Comparison of ENCODE assay signal across 27 cellular contexts in genomic region chr17:3812284-3812683, GRCh38.
"Had no signal": no experiment of that assay in that cellular context is flagged by ENCODE, and none has a peak within 500 bp of the region (broad histone marks: within the 10 kb centered on the region; RNA-seq: fewer than 3 reads in every experiment).

No MANE protein-coding gene starts in this region.

- H3K27ac ChIP-seq: hepatocyte, left lung, pancreas, transverse colon, uterus, VCaP had no signal

- ATAC-seq: activated CD4-positive, CD25-positive, alpha-beta regulatory T cell treated with anti-CD3 and anti-CD28 coated beads, Interleukin-2, amount 50 U/mL, for 24 hours; activated naive CD4-positive, alpha-beta T cell treated with anti-CD3 and anti-CD28 coated beads, Interleukin-2, amount 50 U/mL, for 72 hours; activated T-cell treated with anti-CD3 and anti-CD28 coated beads, Interleukin-2, amount 50 U/mL, for 72 hours; left lung; natural killer cell treated with Interleukin-12 subunit alpha and Interleukin-12 subunit beta and Interleukin-15 and Interleukin-18, amount 100 ng/mL, for 72 hours; pancreas had no signal

- H3K27me3 ChIP-seq: hepatocyte, left lung, pancreas, transverse colon, uterus had no signal

- H3K4me3 ChIP-seq: hepatocyte, left lung, lung, pancreas, transverse colon, uterus had no signal

- H3K79me2 ChIP-seq: hepatocyte had no signal

- H3K4me2 ChIP-seq: hepatocyte had no signal

- H3K36me3 ChIP-seq: uterus had no signal

- H3K9me3 ChIP-seq: left lung, pancreas, transverse colon, uterus had no signal

- FAIRE-seq: endothelial cell of umbilical vein, frontal cortex, pancreas had no signal

- H3K4me1 ChIP-seq: left lung, pancreas, transverse colon, uterus had no signal

- H2AFZ ChIP-seq: hepatocyte had no signal

- DNase-seq: activated CD4-positive, alpha-beta memory T cell treated with anti-CD3 and anti-CD28 coated beads, Interleukin-2, amount 10 ng/mL, durations not matched to agents 7 days and 5 days; activated CD4-positive, alpha-beta T cell treated with anti-CD3 and anti-CD28 coated beads, Interleukin-2, amount 10 ng/mL, durations not matched to agents 24 days and 14 days; activated effector memory CD4-positive, alpha-beta T cell treated with Interleukin-2 at 50 U/mL for 16 hours; activated T-cell treated with anti-CD3 and anti-CD28 coated beads, Interleukin-2, amount 50 U/mL, for 72 hours; aorta; central memory CD4-positive, alpha-beta T cell; dermis blood vessel endothelial cell; effector memory CD4-positive, alpha-beta T cell; glutamatergic neuron; immature natural killer cell; kidney glomerular epithelial cell; left lung; midbrain; pancreas; right cardiac atrium; stimulated activated CD4-positive, alpha-beta T cell treated with anti-CD3 and anti-CD28 coated beads, Interleukin-12 subunit alpha, Interleukin-12 subunit beta, amount 100 ng/mL, for 4 hours; stimulated activated CD4-positive, alpha-beta T cell treated with anti-CD3 and anti-CD28 coated beads, Interleukin-4, amount 100 ng/mL, for 4 hours; transverse colon; uterus had no signal
